1 cellular context compared by ENCODE assay signal in the genomic region with DNA sequence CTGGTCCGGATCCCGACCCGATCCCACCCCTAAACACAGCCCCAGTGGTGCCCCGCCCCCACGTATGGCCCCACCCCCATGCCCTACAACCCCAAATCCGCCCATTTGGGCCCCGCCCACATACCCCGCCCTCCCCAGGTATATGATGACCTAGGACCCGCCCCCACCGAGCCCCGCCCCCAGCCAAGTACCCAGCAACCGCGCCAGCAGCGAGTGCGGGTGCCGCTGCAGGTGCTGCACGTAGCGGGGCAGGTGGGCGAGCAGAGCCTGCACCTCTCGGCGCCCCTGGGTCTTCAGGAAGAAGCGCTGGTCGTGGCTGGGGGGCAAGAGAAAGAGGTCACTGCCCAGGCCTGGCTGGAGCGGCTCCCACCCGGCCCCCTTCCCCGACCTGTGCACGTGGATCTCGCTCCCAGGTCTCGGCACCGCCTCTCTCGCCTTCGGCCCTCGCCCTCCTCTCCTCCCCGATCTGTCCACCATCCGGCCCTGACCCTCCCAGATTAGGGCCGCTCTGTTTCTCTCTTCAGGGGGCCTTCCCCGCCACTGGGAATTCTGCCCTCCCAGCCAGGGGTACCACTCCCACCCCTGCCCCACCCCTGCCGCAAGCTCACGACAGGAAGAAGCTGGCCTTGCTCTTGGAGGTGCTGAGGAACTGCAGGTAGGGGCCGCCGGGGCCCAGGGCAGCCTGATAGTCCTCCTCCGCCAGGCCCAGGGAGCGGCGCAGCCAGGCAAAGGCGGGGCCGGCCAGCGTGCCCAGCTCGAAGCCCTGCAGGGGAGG.
TF ChIP-seq lines count a peak whose summit lies in the region.

No MANE protein-coding gene starts in this region.

TF ChIP-seq in K562, 482 proteins besides CTCF, POLR2A, EP300 and RAD21 (continued from another document):
- TF ChIP-seq GATAD2B (IDR thresholded peaks at IDR 0.05; ENCODE audit: borderline replicate concordance): no peak
